Comparison of ENCODE assay signal across 8 cellular contexts in genomic region chr19:45076029-45076850, GRCh38. TPM values are rescaled to one million over a fixed set of nuclear protein-coding genes. Genes with fewer than 3 reads are reported as not detected.
DNase-seq lines count a peak whose midpoint lies in the region; ATAC-seq and TF ChIP-seq lines count a peak whose summit lies in the region.

Gene ZNF296, minus strand, starts transcription at chr19:45076478. Its CDS starts 105 bp downstream, at chr19:45076373.

- peak; percentile 77 for DNase-seq in A673 (ENCODE audit: low spot score)
- DNase-seq in NCI-H82 treated with DMSO at 0.1 percent for 48 hours (lab: John Stamatoyannopoulos, UW; ENCODE audit: unreplicated experiment), result peak; percentile 32
- DNase-seq in activated CD8-positive, alpha-beta memory T cell treated with anti-CD3 and anti-CD28 coated beads, Interleukin-2, amount 50 U/mL, for 24 hours (ENCODE audit: extremely low read depth), result peak; percentile 52
- peak; percentile 85 to 89 for DNase-seq in erythroblast (lab: John Stamatoyannopoulos, UW)
- peak; percentile 52 to 87 (median 65) for DNase-seq in naive thymus-derived CD4-positive, alpha-beta T cell
- peak; percentile 88 for DNase-seq in stimulated activated naive CD8-positive, alpha-beta T cell treated with anti-CD3 and anti-CD28 coated beads, Interleukin-15, Interleukin-2, amounts not matched to agents 100 U/mL and 50 U/mL, for 24 hours

- H3K4me3 ChIP-seq in A673 (ENCODE audit: low read depth, low read length, poor library complexity, severe bottlenecking), result peak within 1 kb of the TSS; percentile 50
- H3K4me3 ChIP-seq in naive thymus-derived CD4-positive, alpha-beta T cell (ENCODE audit: low read length), result peak within 1 kb of the TSS; percentile 58

- H3K27me3 ChIP-seq in A673 (replicated peaks; ENCODE audit: insufficient read depth, low read depth, low read length, poor library complexity), result no peaks in the 10 kb centered on the region
- H3K27me3 ChIP-seq in naive thymus-derived CD4-positive, alpha-beta T cell (ENCODE audit: control insufficient read depth in 2 of 2, insufficient read depth in 2 of 2, low read length in 2 of 2), result no peaks in the 10 kb centered on the region

- peaks cover 11% of the 10 kb centered on the region for H3K4me1 ChIP-seq in A673 (ENCODE audit: insufficient read depth, low read length, poor library complexity, severe bottlenecking)
- peaks cover 22 to 31% of the 10 kb centered on the region in 2 donors for H3K4me1 ChIP-seq in naive thymus-derived CD4-positive, alpha-beta T cell (ENCODE audit: control insufficient read depth in 2 of 2, insufficient read depth in 2 of 2, low read length in 2 of 2)

- H3K27ac ChIP-seq in A673 (ENCODE audit: low read depth, low read length, poor library complexity, severe bottlenecking), result no peak within 1 kb of the TSS
- peak within 1 kb of the TSS; percentile 38 for H3K27ac ChIP-seq in naive thymus-derived CD4-positive, alpha-beta T cell (ENCODE audit: low read depth, low read length)

- TF ChIP-seq POLR2A in erythroblast (IDR thresholded peaks at IDR 0.05; ENCODE audit: low read length), result peak; percentile 32

- H3K27me3 Mint-ChIP-seq in naive thymus-derived CD4-positive, alpha-beta T cell, result no peaks in the 10 kb centered on the region

- H3K36me3 Mint-ChIP-seq in naive thymus-derived CD4-positive, alpha-beta T cell, result no peaks in the 10 kb centered on the region

- CTCF ChIA-PET in A673 (lab: Charles Lee), result no interaction called here
- CTCF ChIA-PET in naive thymus-derived CD4-positive, alpha-beta T cell (lab: Charles Lee), result no interaction called here

- H3K4me3 Mint-ChIP-seq in naive thymus-derived CD4-positive, alpha-beta T cell, result peak within 1 kb of the TSS; percentile 55 to 86 (median 76)

- peak within 1 kb of the TSS in 7 of 9 donors; percentile 19 to 95 (median 76) for H3K27ac Mint-ChIP-seq in naive thymus-derived CD4-positive, alpha-beta T cell

- peaks cover 21 to 40% (median 35%) of the 10 kb centered on the region in 7 donors for H3K4me1 Mint-ChIP-seq in naive thymus-derived CD4-positive, alpha-beta T cell

- BruUV-seq in A673 (replicated peaks; lab: Mats Ljungman, UMichigan), result no TSS peak

- H3K9me3 ChIP-seq in A673 (ENCODE audit: low read depth, low read length, poor library complexity, severe bottlenecking), result no peaks in the 10 kb centered on the region
- no peaks in the 10 kb centered on the region for H3K9me3 ChIP-seq in naive thymus-derived CD4-positive, alpha-beta T cell (ENCODE audit: control insufficient read depth in 2 of 3, low read length in 3 of 3)

- H3K36me3 ChIP-seq in A673 (ENCODE audit: insufficient read depth, low read length, poor library complexity, severe bottlenecking), result no peaks in the 10 kb centered on the region
- peaks cover 0 to 16% (median 0%) of the 10 kb centered on the region in 3 experiments for H3K36me3 ChIP-seq in naive thymus-derived CD4-positive, alpha-beta T cell (ENCODE audit: control insufficient read depth in 2 of 3, insufficient read depth in 3 of 3, low read length in 3 of 3)

- H3K9me3 Mint-ChIP-seq in naive thymus-derived CD4-positive, alpha-beta T cell, result no peaks in the 10 kb centered on the region

- intact Hi-C loops in A673 (cut with micrococcal nuclease; ENCODE audit: unreplicated experiment), result no loop called here
- intact Hi-C loops in naive thymus-derived CD4-positive, alpha-beta T cell (cut with micrococcal nuclease), result loop anchor here (1.0 to 5.0 kb wide), 4 partner anchors 17 to 101 kb away; partner anchors contain the start of genes CLASRP (in 2 of the 2), RELB (in 2 of the 2), BLOC1S3 (in 1 of the 2) and TRAPPC6A (in 1 of the 2)

- ATAC-seq in GM18511 (IDR thresholded peaks at IDR 0.05; ENCODE audit: unreplicated experiment), result peak; percentile 43
- ATAC-seq in HG03097 (IDR thresholded peaks at IDR 0.05; ENCODE audit: low FRiP score, unreplicated experiment), result peak; percentile 40
- ATAC-seq in naive thymus-derived CD4-positive, alpha-beta T cell, result peak; percentile 73
- ATAC-seq in stimulated activated naive CD8-positive, alpha-beta T cell treated with anti-CD3 and anti-CD28 coated beads, Interleukin-15, Interleukin-2, amounts not matched to agents 100 U/mL and 50 U/mL, for 24 hours, result peak; percentile 83

- POLR2A ChIA-PET in A673 (lab: Charles Lee; ENCODE audit: low non-redundant PET), result no interaction called here
- POLR2A ChIA-PET in naive thymus-derived CD4-positive, alpha-beta T cell (lab: Charles Lee), result interaction anchor here (0.6 to 1.6 kb wide), 3 partner anchors 16 to 1322 kb away, joined by 3 to 13 read pairs (median 4); partner anchors contain the start of genes PPP1R37 and SMG9

- TF ChIP-seq CTCF in A673 (conservative IDR thresholded peaks at IDR 0.05; ENCODE audit: low read depth, low read length), result no peak

RNA-seq across cellular contexts. Expression of gene ZNF296, which starts in this region (rescaled TPM):
- 2.9 and 3.0 TPM in 2 replicates for total RNA-seq in A673 (2021)
- total RNA-seq in naive thymus-derived CD4-positive, alpha-beta T cell, result 1 to 10 TPM in 3 of 5 experiments, under 1 TPM in 2; 0.57 to 3.6 (median 2.2) TPM
- polyA plus RNA-seq in naive thymus-derived CD4-positive, alpha-beta T cell, result 1 to 10 TPM; 1.1 to 1.2 TPM

Comparison
In these comparisons a context has a peak if more than half of its experiments do, and no peak if none do; other contexts are left out.
1. DNase-seq: peak in every context shown above with its lines; median percentile 88 in stimulated activated naive CD8-positive, alpha-beta T cell treated with anti-CD3 and anti-CD28 coated beads, Interleukin-15, Interleukin-2, amounts not matched to agents 100 U/mL and 50 U/mL, for 24 hours; 87 in erythroblast; 77 in A673; 65 in naive thymus-derived CD4-positive, alpha-beta T cell; 52 in activated CD8-positive, alpha-beta memory T cell treated with anti-CD3 and anti-CD28 coated beads, Interleukin-2, amount 50 U/mL, for 24 hours; 32 in NCI-H82 treated with DMSO at 0.1 percent for 48 hours.